In the genomic region with DNA sequence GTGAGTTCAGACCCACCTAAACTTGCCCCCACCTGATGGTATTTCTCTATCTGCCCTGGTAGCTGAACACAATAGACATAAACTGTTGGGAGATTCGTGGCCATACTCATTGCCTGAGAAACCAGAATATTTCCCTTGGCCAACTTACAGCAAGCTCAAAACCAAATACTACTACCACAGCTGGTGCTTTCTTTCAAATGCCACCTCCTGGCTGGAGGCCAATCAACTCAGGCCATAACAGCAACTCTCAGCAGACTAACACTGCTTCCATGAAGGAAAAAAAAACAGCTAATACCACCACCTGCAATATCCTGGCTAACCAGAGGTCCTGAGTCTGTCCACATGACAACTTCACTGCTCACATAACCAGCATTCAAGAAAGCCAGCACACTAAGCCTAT, we compare ENCODE assay signal across 28 cellular contexts.
DNase-seq lines count a peak whose midpoint lies in the region; ATAC-seq and TF ChIP-seq lines count a peak whose summit lies in the region.
"Had no signal": no experiment of that assay in that cellular context is flagged by ENCODE, and none has a peak within 500 bp of the region (broad histone marks: within the 10 kb centered on the region; RNA-seq: fewer than 3 reads in every experiment).

No MANE protein-coding gene starts in this region.

- no peak overlapping the region for H2AFZ ChIP-seq in neuronal stem cell (ENCODE audit: low read length)

- H3K9me3 Mint-ChIP-seq in activated T-helper 2 cell treated with anti-CD3 and anti-CD28 coated beads, Interferon-gamma antibody, Interleukin-2, Interleukin-4, amounts not matched to agents 10 μg/mL and 5 μg/mL and 100 μg/mL, durations not matched to agents 14 hours and 24 hours and 36 hours, result no peaks in the 10 kb centered on the region
- peaks cover 0 to 2% of the 10 kb centered on the region in 2 donors for H3K9me3 Mint-ChIP-seq in activated naive CD4-positive, alpha-beta T cell treated with anti-CD3 and anti-CD28 coated beads, Interleukin-2, amount 50 U/mL, for 72 hours
- H3K9me3 Mint-ChIP-seq: activated B cell treated with CpG ODN at 0.5 μM for 24 hours had no signal

- no peak overlapping the region for H3K14ac ChIP-seq in neuronal stem cell (ENCODE audit: low read length)

- H3K4me1 ChIP-seq in neuronal stem cell (ENCODE audit: control insufficient read depth in 2 of 2, insufficient read depth in 1 of 2, low read depth in 1 of 2, low read length in 2 of 2), result peaks cover 5 to 7% of the 10 kb centered on the region in 2 donors
- H3K4me1 ChIP-seq in aorta (ENCODE audit: control insufficient read depth in 1 of 2, insufficient read depth in 2 of 2, low read length in 2 of 2), result no peaks in the 10 kb centered on the region
- H3K4me1 ChIP-seq: esophagus squamous epithelium, heart right ventricle, right lobe of liver, suprapubic skin had no signal

- H3K27me3 Mint-ChIP-seq in activated T-helper 2 cell treated with anti-CD3 and anti-CD28 coated beads, Interferon-gamma antibody, Interleukin-2, Interleukin-4, amounts not matched to agents 10 μg/mL and 5 μg/mL and 100 μg/mL, durations not matched to agents 14 hours and 24 hours and 36 hours (ENCODE audit: low read depth), result no peaks in the 10 kb centered on the region
- H3K27me3 Mint-ChIP-seq: CD4-positive, CD25-positive, alpha-beta regulatory T cell; stimulated activated memory B cell treated with anti-CD40 and anti-IgM and Interleukin-4, amounts not matched to agents 10 μg/mL and 1 μg/mL and 100 μg/mL, for 72 hours had no signal

- H2BK5ac ChIP-seq in neuronal stem cell (ENCODE audit: low read length), result no peak overlapping the region

- H3K4me3 ChIP-seq in neuronal stem cell (ENCODE audit: low read length in 2 of 2) (no peak overlapping the region), aorta (ENCODE audit: low read length in 2 of 2) (no peak overlapping the region)
- H3K4me3 ChIP-seq: esophagus squamous epithelium, heart right ventricle, lung, mucosa of descending colon, right lobe of liver, suprapubic skin had no signal

- no peak overlapping the region for H3K4me3 Mint-ChIP-seq in activated T-helper 2 cell treated with anti-CD3 and anti-CD28 coated beads, Interferon-gamma antibody, Interleukin-2, Interleukin-4, amounts not matched to agents 10 μg/mL and 5 μg/mL and 100 μg/mL, durations not matched to agents 14 hours and 24 hours and 36 hours (ENCODE audit: low read depth)
- H3K4me3 Mint-ChIP-seq: activated B cell treated with CpG ODN at 0.5 μM for 24 hours; CD4-positive, CD25-positive, alpha-beta regulatory T cell; stimulated activated memory B cell treated with anti-CD40 and anti-IgM and Interleukin-4, amounts not matched to agents 10 μg/mL and 1 μg/mL and 100 μg/mL, for 72 hours had no signal

- no peaks in the 10 kb centered on the region for H3K27me3 ChIP-seq in neuronal stem cell (ENCODE audit: control insufficient read depth in 3 of 3, insufficient read depth in 3 of 3, low read depth in 1 of 3, low read length in 3 of 3)
- no peaks in the 10 kb centered on the region for H3K27me3 ChIP-seq in aorta (ENCODE audit: control insufficient read depth in 1 of 2, insufficient read depth in 2 of 2, low read length in 1 of 2)
- H3K27me3 ChIP-seq: esophagus squamous epithelium, right lobe of liver, suprapubic skin had no signal

- H3K23ac ChIP-seq in neuronal stem cell (ENCODE audit: low read depth, low read length, poor library complexity), result no peak overlapping the region

- H2BK120ac ChIP-seq in neuronal stem cell (ENCODE audit: low read depth, low read length), result no peak overlapping the region

- TF ChIP-seq CTCF in VCaP (conservative IDR thresholded peaks at IDR 0.05), result no peak

- H3K9ac ChIP-seq in neuronal stem cell (ENCODE audit: low read depth, low read length, poor library complexity), result no peak overlapping the region

- no peak overlapping the region for H4K8ac ChIP-seq in neuronal stem cell (ENCODE audit: low read depth, low read length)

- H3K9me3 ChIP-seq in neuronal stem cell (replicated peaks in 1 of 2; ENCODE audit: control insufficient read depth in 2 of 2, insufficient read depth in 1 of 2, low read depth in 1 of 2, low read length in 2 of 2) (peaks cover 0 to 4% of the 10 kb centered on the region in 2 donors), aorta (ENCODE audit: control insufficient read depth, low read length) (peaks cover 1% of the 10 kb centered on the region)
- H3K9me3 ChIP-seq: mucosa of descending colon, right lobe of liver had no signal

- H2AK5ac ChIP-seq in neuronal stem cell (ENCODE audit: low read depth, low read length), result peak overlapping the region; percentile 28

- H3K4ac ChIP-seq in neuronal stem cell (ENCODE audit: low read length), result no peak overlapping the region

- no peak overlapping the region for H3K27ac Mint-ChIP-seq in activated T-helper 2 cell treated with anti-CD3 and anti-CD28 coated beads, Interferon-gamma antibody, Interleukin-2, Interleukin-4, amounts not matched to agents 10 μg/mL and 5 μg/mL and 100 μg/mL, durations not matched to agents 14 hours and 24 hours and 36 hours
- H3K27ac Mint-ChIP-seq in activated naive CD4-positive, alpha-beta T cell treated with anti-CD3 and anti-CD28 coated beads, Interleukin-2, amount 50 U/mL, for 72 hours, result no peak overlapping the region
- H3K27ac Mint-ChIP-seq: activated B cell treated with CpG ODN at 0.5 μM for 24 hours; CD4-positive, CD25-positive, alpha-beta regulatory T cell; stimulated activated memory B cell treated with anti-CD40 and anti-IgM and Interleukin-4, amounts not matched to agents 10 μg/mL and 1 μg/mL and 100 μg/mL, for 72 hours had no signal

- no peak overlapping the region for H3K18ac ChIP-seq in neuronal stem cell (ENCODE audit: low read length)

- H2BK12ac ChIP-seq in neuronal stem cell (ENCODE audit: low read length), result peak overlapping the region; percentile 12

- no peaks in the 10 kb centered on the region for H3K4me1 Mint-ChIP-seq in activated T-helper 2 cell treated with anti-CD3 and anti-CD28 coated beads, Interferon-gamma antibody, Interleukin-2, Interleukin-4, amounts not matched to agents 10 μg/mL and 5 μg/mL and 100 μg/mL, durations not matched to agents 14 hours and 24 hours and 36 hours (ENCODE audit: low read depth)
- H3K4me1 Mint-ChIP-seq: activated B cell treated with CpG ODN at 0.5 μM for 24 hours; CD4-positive, CD25-positive, alpha-beta regulatory T cell; stimulated activated memory B cell treated with anti-CD40 and anti-IgM and Interleukin-4, amounts not matched to agents 10 μg/mL and 1 μg/mL and 100 μg/mL, for 72 hours had no signal

- intact Hi-C loops in activated T-helper 2 cell treated with anti-CD3 and anti-CD28 coated beads, Interferon-gamma antibody, Interleukin-2, Interleukin-4, amounts not matched to agents 10 μg/mL and 5 μg/mL and 100 μg/mL, durations not matched to agents 14 hours and 24 hours and 36 hours (cut with micrococcal nuclease), result no loop called here
- intact Hi-C loops in aorta (cut with DNase I), result no loop called here

- no peak overlapping the region for H2BK15ac ChIP-seq in neuronal stem cell (ENCODE audit: low read length)

- H3K36me3 ChIP-seq in neuronal stem cell (replicated peaks in 1 of 2; ENCODE audit: control insufficient read depth in 2 of 2, insufficient read depth in 2 of 2, low read length in 2 of 2) (no peaks in the 10 kb centered on the region), aorta (ENCODE audit: control insufficient read depth in 1 of 2, insufficient read depth in 2 of 2, low read length in 1 of 2) (no peaks in the 10 kb centered on the region)
- H3K36me3 ChIP-seq: esophagus squamous epithelium, heart right ventricle, right lobe of liver, suprapubic skin had no signal

- H3K36me3 Mint-ChIP-seq in activated T-helper 2 cell treated with anti-CD3 and anti-CD28 coated beads, Interferon-gamma antibody, Interleukin-2, Interleukin-4, amounts not matched to agents 10 μg/mL and 5 μg/mL and 100 μg/mL, durations not matched to agents 14 hours and 24 hours and 36 hours (ENCODE audit: low read depth), result no peaks in the 10 kb centered on the region
- H3K36me3 Mint-ChIP-seq in activated naive CD4-positive, alpha-beta T cell treated with anti-CD3 and anti-CD28 coated beads, Interleukin-2, amount 50 U/mL, for 72 hours, result no peaks in the 10 kb centered on the region
- H3K36me3 Mint-ChIP-seq: CD4-positive, CD25-positive, alpha-beta regulatory T cell; stimulated activated memory B cell treated with anti-CD40 and anti-IgM and Interleukin-4, amounts not matched to agents 10 μg/mL and 1 μg/mL and 100 μg/mL, for 72 hours had no signal

- H3K4me2 ChIP-seq in neuronal stem cell (ENCODE audit: insufficient read depth, low read length, poor library complexity, severe bottlenecking), result no peak overlapping the region

- WGBS in neuronal stem cell (ENCODE audit: extremely low coverage in 2 of 2, insufficient read length in 2 of 2, insufficient replicate concordance in 1 of 2), 2 donors, result no CpG with 5 or more reads among the region's 1 CpG
- WGBS in aorta, 2 donors, result 5 to 12% methylated on average over 1 of the region's 1 CpG

- peak overlapping the region; percentile 80 for H3K27ac ChIP-seq in VCaP
- no peak overlapping the region for H3K27ac ChIP-seq in neuronal stem cell (replicated peaks; ENCODE audit: low read length)
- H3K27ac ChIP-seq in aorta (ENCODE audit: low read depth in 1 of 2, low read length in 2 of 2), result no peak overlapping the region
- H3K27ac ChIP-seq: 22Rv1, esophagus squamous epithelium, heart right ventricle, right lobe of liver, suprapubic skin had no signal

- peak; percentile 6 for DNase-seq in DMS 273 (lab: John Stamatoyannopoulos, UW; ENCODE audit: unreplicated experiment)
- DNase-seq in DMS 273 treated with DMSO at 0.1 percent for 48 hours (lab: John Stamatoyannopoulos, UW), result no peak
- peak; percentile 36 for DNase-seq in NCI-H1105 treated with DMSO at 0.1 percent for 48 hours (lab: John Stamatoyannopoulos, UW)
- no peak for DNase-seq in neuronal stem cell (ENCODE audit: low spot score)
- no peak for DNase-seq in activated T-helper 2 cell treated with anti-CD3 and anti-CD28 coated beads, Interferon-gamma antibody, Interleukin-2, Interleukin-4, amounts not matched to agents 10 μg/mL and 5 μg/mL and 100 μg/mL, durations not matched to agents 14 hours and 24 hours and 36 hours (ENCODE audit: low spot score)
- DNase-seq in aorta, result no peak
- DNase-seq in activated naive CD4-positive, alpha-beta T cell treated with anti-CD3 and anti-CD28 coated beads, Interleukin-2, amount 50 U/mL, for 72 hours (ENCODE audit: low spot score in 2 of 2), result no peak
- DNase-seq: activated B cell treated with CpG ODN at 0.5 μM for 24 hours; activated CD4-positive, alpha-beta T cell treated with anti-CD3 and anti-CD28 coated beads, Interleukin-2, amount 50 U/mL, for 4 hours; activated naive CD4-positive, alpha-beta T cell treated with anti-CD3 and anti-CD28 coated beads, Interleukin-2, amount 50 U/mL, for 16 hours; CD4-positive, CD25-positive, alpha-beta regulatory T cell; dermis blood vessel endothelial cell; esophagus squamous epithelium; foreskin melanocyte; heart right ventricle; NCI-H1092; NCI-H2029 treated with DMSO at 0.1 percent for 48 hours; NCI-H510A; NK-92 treated with Interleukin-12 subunit alpha and Interleukin-12 subunit beta, amount 100 ng/mL, for 24 hours; right lobe of liver; SIG-M5; stimulated activated CD4-positive, alpha-beta T cell treated with anti-CD3 and anti-CD28 coated beads, Interleukin-4, amount 100 ng/mL, for 4 hours had no signal

- no peak for ATAC-seq in aorta (ENCODE audit: low FRiP score)
- ATAC-seq in activated naive CD4-positive, alpha-beta T cell treated with anti-CD3 and anti-CD28 coated beads, Interleukin-2, amount 50 U/mL, for 72 hours, result no peak
- ATAC-seq: heart right ventricle; mucosa of descending colon; right lobe of liver; stimulated activated memory B cell treated with anti-CD40 and anti-IgM and Interleukin-4, amounts not matched to agents 10 μg/mL and 1 μg/mL and 100 μg/mL, for 72 hours had no signal

- H3K79me1 ChIP-seq in neuronal stem cell (ENCODE audit: low read depth, low read length), result no peaks in the 10 kb centered on the region

- no peak overlapping the region for H4K91ac ChIP-seq in neuronal stem cell (ENCODE audit: low read depth, low read length, poor library complexity)

Comparison
In these comparisons a context has a peak if more than half of its experiments do, and no peak if none do; other contexts are left out.
1. DNase-seq: peak in DMS 273 (single experiment) and NCI-H1105 treated with DMSO at 0.1 percent for 48 hours (single experiment); none in DMS 273 treated with DMSO at 0.1 percent for 48 hours (single experiment), neuronal stem cell (single experiment), activated T-helper 2 cell treated with anti-CD3 and anti-CD28 coated beads, Interferon-gamma antibody, Interleukin-2, Interleukin-4, amounts not matched to agents 10 μg/mL and 5 μg/mL and 100 μg/mL, durations not matched to agents 14 hours and 24 hours and 36 hours (single experiment), aorta (0 of 2) and activated naive CD4-positive, alpha-beta T cell treated with anti-CD3 and anti-CD28 coated beads, Interleukin-2, amount 50 U/mL, for 72 hours (0 of 2).